ENCODE assay signal across 13 cellular contexts in the genomic region with DNA sequence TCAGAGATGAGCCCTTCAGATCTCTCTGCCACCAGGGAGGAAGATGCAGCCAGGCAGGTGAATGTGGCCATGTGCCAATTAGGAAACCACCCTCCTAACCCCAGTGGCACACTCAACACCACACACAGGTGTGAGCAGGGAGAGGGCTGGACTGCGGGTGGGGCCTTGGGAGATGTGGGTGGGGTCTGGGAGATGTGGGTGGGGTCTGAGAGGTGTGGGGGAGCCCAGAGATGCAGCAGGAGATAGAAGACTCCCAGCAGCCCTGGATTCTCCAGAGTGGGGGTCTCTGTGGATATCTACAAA. TPM values are rescaled to one million over a fixed set of nuclear protein-coding genes. Genes with fewer than 3 reads are reported as not detected.
A peak's percentile ranks its signal among the peaks of the same experiment; 100 is the strongest.
DNase-seq lines count a peak whose midpoint lies in the region; ATAC-seq and TF ChIP-seq lines count a peak whose summit lies in the region.
"Had no signal": no experiment of that assay in that cellular context is flagged by ENCODE, and none has a peak within 500 bp of the region (broad histone marks: within the 10 kb centered on the region; RNA-seq: fewer than 3 reads in every experiment).

No MANE protein-coding gene starts in this region.

- TF ChIP-seq CTCF in osteoblast (IDR thresholded peaks at IDR 0.05; ENCODE audit: extremely low read depth, low read depth, low read length): no peak

- H3K4me1 Mint-ChIP-seq in activated naive CD8-positive, alpha-beta T cell treated with anti-CD3 and anti-CD28 coated beads, Interleukin-2, amount 10 ng/mL, durations not matched to agents 7 days and 5 days: no peaks in the 10 kb centered on the region
- H3K4me1 Mint-ChIP-seq in activated naive CD8-positive, alpha-beta T cell treated with anti-CD3 and anti-CD28 coated beads for 36 hours: no peaks in the 10 kb centered on the region

- H3K27ac Mint-ChIP-seq in activated naive CD8-positive, alpha-beta T cell treated with anti-CD3 and anti-CD28 coated beads, Interleukin-2, amount 10 ng/mL, durations not matched to agents 7 days and 5 days: no peak overlapping the region
- no peak overlapping the region for H3K27ac Mint-ChIP-seq in activated naive CD8-positive, alpha-beta T cell treated with anti-CD3 and anti-CD28 coated beads for 36 hours

- H4K20me1 ChIP-seq in osteoblast (ENCODE audit: insufficient read depth, low read length): no peaks in the 10 kb centered on the region

- no peaks in the 10 kb centered on the region for H3K9me3 Mint-ChIP-seq in activated naive CD8-positive, alpha-beta T cell treated with anti-CD3 and anti-CD28 coated beads, Interleukin-2, amount 10 ng/mL, durations not matched to agents 7 days and 5 days
- peaks cover 2% of the 10 kb centered on the region for H3K9me3 Mint-ChIP-seq in activated naive CD8-positive, alpha-beta T cell treated with anti-CD3 and anti-CD28 coated beads for 36 hours

- DNase-seq in activated naive CD8-positive, alpha-beta T cell treated with anti-CD3 and anti-CD28 coated beads, Interleukin-2, amount 10 ng/mL, durations not matched to agents 7 days and 5 days: peak; percentile 15
- no peak for DNase-seq in activated naive CD8-positive, alpha-beta T cell treated with anti-CD3 and anti-CD28 coated beads for 36 hours
- DNase-seq in H7: peak; percentile 64
- peak; percentile 70 for DNase-seq in osteoblast (ENCODE audit: insufficient read length, low spot score, missing footprints)
- no peak for DNase-seq in NAMALWA (ENCODE audit: low spot score)
- no peak for DNase-seq in NCI-H2227 (lab: John Stamatoyannopoulos, UW; ENCODE audit: unreplicated experiment)
- DNase-seq: BE2C, DMS53, GF-D8 had no signal

- no peak overlapping the region for H2AFZ ChIP-seq in osteoblast (ENCODE audit: low read length)

- POLR2A ChIA-PET in activated naive CD8-positive, alpha-beta T cell treated with anti-CD3 and anti-CD28 coated beads, Interleukin-2, amount 10 ng/mL, durations not matched to agents 7 days and 5 days (lab: Charles Lee): no interaction called here

- no peaks in the 10 kb centered on the region for H3K79me2 ChIP-seq in osteoblast (ENCODE audit: insufficient read depth, low read length)

- H3K27ac ChIP-seq in KOPT-K1 (ENCODE audit: low read depth, low read length, poor library complexity, severe bottlenecking): peak overlapping the region; percentile 25
- H3K27ac ChIP-seq in osteoblast (ENCODE audit: low read depth, low read length): no peak overlapping the region
- H3K27ac ChIP-seq: A549 had no signal

- H3K4me1 ChIP-seq in osteoblast (ENCODE audit: insufficient read depth, low read length): no peaks in the 10 kb centered on the region
- H3K4me1 ChIP-seq: A549, BE2C had no signal

- peaks cover 2% of the 10 kb centered on the region for H3K27me3 Mint-ChIP-seq in activated naive CD8-positive, alpha-beta T cell treated with anti-CD3 and anti-CD28 coated beads, Interleukin-2, amount 10 ng/mL, durations not matched to agents 7 days and 5 days
- H3K27me3 Mint-ChIP-seq in activated naive CD8-positive, alpha-beta T cell treated with anti-CD3 and anti-CD28 coated beads for 36 hours: no peaks in the 10 kb centered on the region

- H3K4me3 Mint-ChIP-seq in activated naive CD8-positive, alpha-beta T cell treated with anti-CD3 and anti-CD28 coated beads, Interleukin-2, amount 10 ng/mL, durations not matched to agents 7 days and 5 days: no peak overlapping the region
- H3K4me3 Mint-ChIP-seq in activated naive CD8-positive, alpha-beta T cell treated with anti-CD3 and anti-CD28 coated beads for 36 hours: no peak overlapping the region

- ATAC-seq in activated naive CD8-positive, alpha-beta T cell treated with anti-CD3 and anti-CD28 coated beads, Interleukin-2, amount 10 ng/mL, durations not matched to agents 7 days and 5 days (ENCODE audit: low read depth): no peak
- no peak for ATAC-seq in HG03460 (IDR thresholded peaks at IDR 0.05; ENCODE audit: unreplicated experiment)
- ATAC-seq: A549, HepG2 had no signal

- H3K9me3 ChIP-seq in KOPT-K1 (ENCODE audit: insufficient read depth, low read length, poor library complexity, severe bottlenecking) (no peaks in the 10 kb centered on the region), osteoblast (ENCODE audit: low read depth, low read length) (peaks cover 8% of the 10 kb centered on the region)
- H3K9me3 ChIP-seq: A549 had no signal

- H3K36me3 ChIP-seq in H7 (replicated peaks; ENCODE audit: control insufficient read depth, insufficient read depth, low read length) (no peaks in the 10 kb centered on the region), KOPT-K1 (ENCODE audit: insufficient read depth, low read length) (no peaks in the 10 kb centered on the region), osteoblast (ENCODE audit: insufficient read depth, low read length) (no peaks in the 10 kb centered on the region)

- H3K36me3 Mint-ChIP-seq in activated naive CD8-positive, alpha-beta T cell treated with anti-CD3 and anti-CD28 coated beads, Interleukin-2, amount 10 ng/mL, durations not matched to agents 7 days and 5 days: no peaks in the 10 kb centered on the region
- H3K36me3 Mint-ChIP-seq in activated naive CD8-positive, alpha-beta T cell treated with anti-CD3 and anti-CD28 coated beads for 36 hours: no peaks in the 10 kb centered on the region

- H3K4me2 ChIP-seq in osteoblast (ENCODE audit: insufficient read depth, low read length): no peak overlapping the region
- H3K4me2 ChIP-seq: A549 had no signal

- H3K4me3 ChIP-seq in H7 (ENCODE audit: insufficient read depth, low read depth, low read length) (no peak overlapping the region), osteoblast (ENCODE audit: insufficient read depth, low read length) (no peak overlapping the region)
- H3K4me3 ChIP-seq: A549 had no signal

- no peaks in the 10 kb centered on the region for H3K27me3 ChIP-seq in H7 (ENCODE audit: control insufficient read depth, insufficient read depth, low read length)
- H3K27me3 ChIP-seq in osteoblast (ENCODE audit: insufficient read depth, low read length): no peaks in the 10 kb centered on the region
- H3K27me3 ChIP-seq: BE2C had no signal

RNA-seq across cellular contexts. Expression of a gene that starts 43.2 kb away (rescaled TPM):
- 1 to 10 TPM; 3.5 to 3.8 TPM for total RNA-seq in activated naive CD8-positive, alpha-beta T cell treated with anti-CD3 and anti-CD28 coated beads, Interleukin-2, amount 10 ng/mL, durations not matched to agents 7 days and 5 days
- total RNA-seq in activated naive CD8-positive, alpha-beta T cell treated with anti-CD3 and anti-CD28 coated beads for 36 hours: 1 to 10 TPM; 4.3 to 5.2 TPM
- 243 and 283 TPM in 2 replicates for total RNA-seq in H7 (2014; rRNA removed; shearing (Covaris generic))
- 1,531 and 1,612 TPM in 2 replicates for total RNA-seq in osteoblast

Comparison
In these comparisons a context has a peak if more than half of its experiments do, and no peak if none do; other contexts are left out.
1. DNase-seq: peak in activated naive CD8-positive, alpha-beta T cell treated with anti-CD3 and anti-CD28 coated beads, Interleukin-2, amount 10 ng/mL, durations not matched to agents 7 days and 5 days (single experiment), H7 (single experiment) and osteoblast (single experiment); none in activated naive CD8-positive, alpha-beta T cell treated with anti-CD3 and anti-CD28 coated beads for 36 hours (single experiment), NAMALWA (single experiment) and NCI-H2227 (single experiment).
2. RNA of a gene that starts 43.2 kb away (total RNA-seq): 1,531 to 1,612 TPM in osteoblast and 243 to 283 TPM in H7; 4.3 to 5.2 TPM in activated naive CD8-positive, alpha-beta T cell treated with anti-CD3 and anti-CD28 coated beads for 36 hours and 3.5 to 3.8 TPM in activated naive CD8-positive, alpha-beta T cell treated with anti-CD3 and anti-CD28 coated beads, Interleukin-2, amount 10 ng/mL, durations not matched to agents 7 days and 5 days; every median in the first group is over 10 times any median in the second.